Comparison of ENCODE assay signal across 21 cellular contexts in the genomic region with DNA sequence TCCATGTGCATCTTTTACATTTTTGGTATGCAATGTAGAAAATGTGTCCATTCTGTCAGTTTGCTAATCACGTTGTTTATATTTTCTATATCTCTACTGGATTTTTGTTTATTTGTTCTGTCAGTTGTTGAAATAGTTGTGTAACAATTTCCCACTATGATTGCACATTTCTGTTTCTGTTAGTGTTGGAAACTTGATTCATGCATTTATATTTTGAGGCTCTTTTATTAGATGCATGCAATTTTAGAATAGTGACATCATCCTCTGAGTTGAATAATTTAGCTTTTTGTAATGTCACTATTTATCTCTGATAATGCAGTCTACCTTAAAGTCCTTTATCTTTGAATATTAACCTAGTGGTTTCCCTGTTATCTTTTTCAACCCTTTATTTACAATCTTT. TPM values are rescaled to one million over a fixed set of nuclear protein-coding genes. Genes with fewer than 3 reads are reported as not detected.
A peak's percentile ranks its signal among the peaks of the same experiment; 100 is the strongest.
DNase-seq lines count a peak whose midpoint lies in the region; ATAC-seq, FAIRE-seq and TF ChIP-seq lines count a peak whose summit lies in the region.
"Had no signal": no experiment of that assay in that cellular context is flagged by ENCODE, and none has a peak within 500 bp of the region (broad histone marks: within the 10 kb centered on the region; RNA-seq: fewer than 3 reads in every experiment).

No MANE protein-coding gene starts in this region.

- H3K36me3 Mint-ChIP-seq in stimulated activated naive B cell treated with anti-CD40 and anti-IgM and Interleukin-4, amounts not matched to agents 10 μg/mL and 1 μg/mL and 100 μg/mL, for 72 hours = no peaks in the 10 kb centered on the region
- H3K36me3 Mint-ChIP-seq: CD8-positive, alpha-beta T cell had no signal

- H3K4me3 ChIP-seq in HepG2 (replicated peaks in 1 of 3; ENCODE audit: insufficient read depth in 1 of 3, low read depth in 2 of 3, low read length in 3 of 3) (no peak overlapping the region), right lobe of liver (no peak overlapping the region)
- H3K4me3 ChIP-seq: BLaER1, Peyer's patch had no signal

- no peaks in the 10 kb centered on the region for H3K4me1 Mint-ChIP-seq in stimulated activated naive B cell treated with anti-CD40 and anti-IgM and Interleukin-4, amounts not matched to agents 10 μg/mL and 1 μg/mL and 100 μg/mL, for 72 hours

- TF ChIP-seq CTCF in HepG2 (CRISPR knock-in tag; IDR thresholded peaks at IDR 0.05) (no peak), right lobe of liver (IDR thresholded peaks at IDR 0.05) (no peak)

- CTCF ChIA-PET in HepG2 (lab: Yijun Ruan, JAX; ENCODE audit: low intra/inter-chr PET ratio, low total read pairs) = no interaction called here

- peaks cover 16 to 32% of the 10 kb centered on the region in 2 donors for H3K27me3 Mint-ChIP-seq in stimulated activated naive B cell treated with anti-CD40 and anti-IgM and Interleukin-4, amounts not matched to agents 10 μg/mL and 1 μg/mL and 100 μg/mL, for 72 hours

- H3K27ac ChIP-seq in HepG2 (ENCODE audit: extremely low read length, insufficient read depth, low read length) (no peak overlapping the region), right lobe of liver (no peak overlapping the region)
- H3K27ac ChIP-seq: BLaER1, Peyer's patch had no signal

- DNase-seq in HepG2 (ENCODE audit: low spot score) = no peak
- no peak for DNase-seq in right lobe of liver
- peak; percentile 74 for DNase-seq in fibroblast of peridontal ligament (ENCODE audit: extremely low read depth)
- no peak for DNase-seq in stimulated activated naive B cell treated with anti-CD40 and anti-IgM and Interleukin-4, amounts not matched to agents 10 μg/mL and 1 μg/mL and 100 μg/mL, for 72 hours
- DNase-seq in stimulated activated CD4-positive, alpha-beta T cell treated with anti-CD3 and anti-CD28 coated beads, Interleukin-2, amount 100 ng/mL, for 48 hours = no peak
- no peak for DNase-seq in NCI-H2227 treated with DMSO at 0.1 percent for 48 hours (lab: John Stamatoyannopoulos, UW)
- DNase-seq in activated CD4-positive, CD25-positive, alpha-beta regulatory T cell treated with anti-CD3 and anti-CD28 coated beads, Interleukin-2, amount 50 U/mL, for 72 hours = no peak
- DNase-seq: Calu3; CD8-positive, alpha-beta T cell; GOT3; KG1; NCI-H1417 treated with DMSO at 0.1 percent for 48 hours; NCI-H1930; NCI-H446; NCI-H69; Peyer's patch had no signal

- H3K79me2 ChIP-seq in HepG2 (ENCODE audit: insufficient read depth, low read length) = no peaks in the 10 kb centered on the region

- in situ Hi-C loops in HepG2 (cut with HindIII; ENCODE audit: extremely low pct_ligation_motif_present, low pct_unique_long_range_greater_than_20kb) = no loop called here

- no peak overlapping the region for H3K4me2 ChIP-seq in HepG2 (ENCODE audit: low read depth, low read length)
- H3K4me2 ChIP-seq: BLaER1 had no signal

- no peaks in the 10 kb centered on the region for H4K20me1 ChIP-seq in HepG2 (ENCODE audit: insufficient read depth, low read length)
- H4K20me1 ChIP-seq: BLaER1 had no signal

- H3K27ac Mint-ChIP-seq in stimulated activated naive B cell treated with anti-CD40 and anti-IgM and Interleukin-4, amounts not matched to agents 10 μg/mL and 1 μg/mL and 100 μg/mL, for 72 hours = no peak overlapping the region
- H3K27ac Mint-ChIP-seq: CD8-positive, alpha-beta T cell had no signal

- H3K9me3 Mint-ChIP-seq in stimulated activated naive B cell treated with anti-CD40 and anti-IgM and Interleukin-4, amounts not matched to agents 10 μg/mL and 1 μg/mL and 100 μg/mL, for 72 hours = peaks cover 0 to 3% of the 10 kb centered on the region in 2 donors
- H3K9me3 Mint-ChIP-seq: CD8-positive, alpha-beta T cell had no signal

- POLR2A ChIA-PET in HepG2 (lab: Yijun Ruan, JAX) = no interaction called here

- FAIRE-seq in HepG2 (lab: Jason Lieb, UNC) (no peak), TTC549 (lab: Jason Lieb, UNC) (peak; percentile 71)
- FAIRE-seq: A204.1, GM12891 had no signal

- ATAC-seq in HepG2 (no peak), right lobe of liver (no peak)
- ATAC-seq in stimulated activated naive B cell treated with anti-CD40 and anti-IgM and Interleukin-4, amounts not matched to agents 10 μg/mL and 1 μg/mL and 100 μg/mL, for 72 hours (replicated peaks) = no peak
- ATAC-seq: CD8-positive, alpha-beta T cell had no signal

- 94% methylated on average over 1 of the region's 1 CpG for WGBS in HepG2 (ENCODE audit: low lambda C conversion rate)
- 20% methylated on average over 1 of the region's 1 CpG for WGBS in right lobe of liver (ENCODE audit: insufficient coverage, low coverage, low lambda C conversion rate, missing lambda C conversion rate)

- no peak overlapping the region for H2AFZ ChIP-seq in HepG2 (ENCODE audit: low read length)

- H3K27me3 ChIP-seq in HepG2 (ENCODE audit: control insufficient read depth in 1 of 2, insufficient read depth in 2 of 2, low read length in 2 of 2) (no peaks in the 10 kb centered on the region), right lobe of liver (no peaks in the 10 kb centered on the region)
- H3K27me3 ChIP-seq: BLaER1, Peyer's patch had no signal

- TF ChIP-seq RAD21 in HepG2 (CRISPR knock-in tag; IDR thresholded peaks at IDR 0.05) = no peak

- H3K36me3 ChIP-seq in HepG2 (replicated peaks in 1 of 2; ENCODE audit: control insufficient read depth in 1 of 2, insufficient read depth in 2 of 2, low read length in 2 of 2) = no peaks in the 10 kb centered on the region
- H3K36me3 ChIP-seq in right lobe of liver = no peaks in the 10 kb centered on the region
- H3K36me3 ChIP-seq: BLaER1, Peyer's patch had no signal

- no peak overlapping the region for H3K9ac ChIP-seq in HepG2 (ENCODE audit: insufficient read depth, low read depth, low read length)
- H3K9ac ChIP-seq: BLaER1 had no signal

- intact Hi-C loops in HepG2 (cut with micrococcal nuclease; ENCODE audit: unreplicated experiment) = no loop called here
- intact Hi-C loops in right lobe of liver (cut with DNase I) = no loop called here

- H3K4me1 ChIP-seq in HepG2 (ENCODE audit: insufficient read depth, low read length) = peaks cover 11% of the 10 kb centered on the region
- H3K4me1 ChIP-seq in right lobe of liver = peaks cover 0 to 19% (median 3%) of the 10 kb centered on the region in 4 donors
- H3K4me1 ChIP-seq: BLaER1, Peyer's patch had no signal

- H3K4me3 Mint-ChIP-seq in stimulated activated naive B cell treated with anti-CD40 and anti-IgM and Interleukin-4, amounts not matched to agents 10 μg/mL and 1 μg/mL and 100 μg/mL, for 72 hours = no peak overlapping the region
- H3K4me3 Mint-ChIP-seq: CD8-positive, alpha-beta T cell had no signal

- TF ChIP-seq EP300 in HepG2 (IDR thresholded peaks at IDR 0.05; ENCODE audit: low read depth in 2 of 2, low read length in 2 of 2) = no peak
- TF ChIP-seq EP300 in HepG2 (CRISPR knock-in tag; IDR thresholded peaks at IDR 0.05; ENCODE audit: borderline replicate concordance) = no peak

- no TSS peak for BruUV-seq in HepG2 (replicated peaks; lab: Mats Ljungman, UMichigan)

- H3K9me3 ChIP-seq in HepG2 (ENCODE audit: low read length) (no peaks in the 10 kb centered on the region), right lobe of liver (no peaks in the 10 kb centered on the region)
- H3K9me3 ChIP-seq: Peyer's patch had no signal

- TF ChIP-seq POLR2A in HepG2 (IDR thresholded peaks at IDR 0.05; ENCODE audit: insufficient read depth in 1 of 2, low read depth in 2 of 2, low read length in 2 of 2) = no peak
- no peak for TF ChIP-seq POLR2A in right lobe of liver (IDR thresholded peaks at IDR 0.05)

RNA-seq across cellular contexts. Expression of gene LECT2, which starts 25.9 kb away (rescaled TPM):
- total RNA-seq in HepG2 (2016; rRNA removed; fragmentation: Illumina TruSeq; extraction: Trizol) = not detected in 2 replicates
- not detected in 2 replicates for total RNA-seq in HepG2 (2016; cell fraction: cytosol; rRNA removed; fragmentation: Illumina TruSeq; extraction: Trizol; ENCODE audit: low read depth)
- 0.11 and 0.27 TPM in 2 replicates for total RNA-seq in HepG2 (2016; cell fraction: insoluble cytoplasmic fraction; rRNA removed; fragmentation: Illumina TruSeq; extraction: Trizol)
- not detected in 2 replicates for total RNA-seq in HepG2 (2016; cell fraction: membrane; rRNA removed; fragmentation: Illumina TruSeq; extraction: Trizol)
- not detected in 2 replicates for total RNA-seq in HepG2 (2016; cell fraction: nucleus; rRNA removed; fragmentation: Illumina TruSeq; extraction: Trizol)
- polyA plus RNA-seq in HepG2 (2011; rRNA removed) = not detected in 2 replicates
- not detected in 2 replicates for polyA plus RNA-seq in HepG2 (2011; cell fraction: cytosol; rRNA removed)
- 0.26 TPM in 1 of 2 replicates, not detected in the other for polyA plus RNA-seq in HepG2 (2011; cell fraction: nucleus; rRNA removed)
- 1.2 and 1.7 TPM in 2 replicates for polyA plus RNA-seq in HepG2 (2012)
- not detected in 2 replicates for polyA plus RNA-seq in HepG2 (2016; cell fraction: cytosol; fragmentation: Illumina TruSeq; extraction: Trizol; ENCODE audit: low read depth)
- polyA plus RNA-seq in HepG2 (2016; cell fraction: insoluble cytoplasmic fraction; fragmentation: Illumina TruSeq; extraction: Trizol; ENCODE audit: low read depth) = not detected in 2 replicates
- polyA plus RNA-seq in HepG2 (2016; cell fraction: membrane; fragmentation: Illumina TruSeq; extraction: Trizol; ENCODE audit: low read depth) = not detected in 2 replicates
- polyA plus RNA-seq in HepG2 (2016; cell fraction: nucleus; fragmentation: Illumina TruSeq; extraction: Trizol; ENCODE audit: insufficient read depth, low read depth) = not detected in 2 replicates
- polyA minus RNA-seq in HepG2 (2011; rRNA and poly(A)+ RNA removed; ENCODE audit: low replicate concordance) = not detected in 2 replicates
- not detected in 2 replicates for polyA minus RNA-seq in HepG2 (2011; cell fraction: cytosol; rRNA and poly(A)+ RNA removed)
- polyA minus RNA-seq in HepG2 (2011; cell fraction: nucleus; rRNA and poly(A)+ RNA removed) = not detected in 2 replicates
- 10 to 100 TPM in 5 of 6 experiments, 1 to 10 TPM in 1; 6.0 to 66.7 (median 43.7) TPM for total RNA-seq in right lobe of liver
- total RNA-seq: Calu3; CD8-positive, alpha-beta T cell; Peyer's patch; SK-MEL-5 had no signal

RNA-seq across cellular contexts. Expression of gene TGFBI, which starts 48.1 kb away (rescaled TPM):
- total RNA-seq in HepG2 (2016; rRNA removed; fragmentation: Illumina TruSeq; extraction: Trizol) (138 and 275 TPM in 2 replicates), right lobe of liver (100 to 1,000 TPM in 3 of 6 experiments, 10 to 100 TPM in 3; 30.7 to 143 (median 87.2) TPM)
- 50.3 and 55.8 TPM in 2 replicates for total RNA-seq in HepG2 (2016; cell fraction: cytosol; rRNA removed; fragmentation: Illumina TruSeq; extraction: Trizol; ENCODE audit: low read depth)
- 131 and 276 TPM in 2 replicates for total RNA-seq in HepG2 (2016; cell fraction: insoluble cytoplasmic fraction; rRNA removed; fragmentation: Illumina TruSeq; extraction: Trizol)
- 113 and 131 TPM in 2 replicates for total RNA-seq in HepG2 (2016; cell fraction: membrane; rRNA removed; fragmentation: Illumina TruSeq; extraction: Trizol)
- 247 and 314 TPM in 2 replicates for total RNA-seq in HepG2 (2016; cell fraction: nucleus; rRNA removed; fragmentation: Illumina TruSeq; extraction: Trizol)
- polyA plus RNA-seq in HepG2 (2011; rRNA removed) = 441 and 457 TPM in 2 replicates
- polyA plus RNA-seq in HepG2 (2011; cell fraction: cytosol; rRNA removed) = 304 and 337 TPM in 2 replicates
- polyA plus RNA-seq in HepG2 (2011; cell fraction: nucleus; rRNA removed) = 658 and 897 TPM in 2 replicates
- 309 and 371 TPM in 2 replicates for polyA plus RNA-seq in HepG2 (2012)
- 43.1 and 46.7 TPM in 2 replicates for polyA plus RNA-seq in HepG2 (2016; cell fraction: cytosol; fragmentation: Illumina TruSeq; extraction: Trizol; ENCODE audit: low read depth)
- 120 and 134 TPM in 2 replicates for polyA plus RNA-seq in HepG2 (2016; cell fraction: insoluble cytoplasmic fraction; fragmentation: Illumina TruSeq; extraction: Trizol; ENCODE audit: low read depth)
- polyA plus RNA-seq in HepG2 (2016; cell fraction: membrane; fragmentation: Illumina TruSeq; extraction: Trizol; ENCODE audit: low read depth) = 83.1 and 98.3 TPM in 2 replicates
- 385 and 414 TPM in 2 replicates for polyA plus RNA-seq in HepG2 (2016; cell fraction: nucleus; fragmentation: Illumina TruSeq; extraction: Trizol; ENCODE audit: insufficient read depth, low read depth)
- 25.5 and 364 TPM in 2 replicates for polyA minus RNA-seq in HepG2 (2011; rRNA and poly(A)+ RNA removed; ENCODE audit: low replicate concordance)
- 249 and 302 TPM in 2 replicates for polyA minus RNA-seq in HepG2 (2011; cell fraction: cytosol; rRNA and poly(A)+ RNA removed)
- polyA minus RNA-seq in HepG2 (2011; cell fraction: nucleus; rRNA and poly(A)+ RNA removed) = 204 and 216 TPM in 2 replicates

Comparison
In these comparisons a context has a peak if more than half of its experiments do, and no peak if none do; other contexts are left out.
1. RNA of gene LECT2, which starts 25.9 kb away (total RNA-seq): 6.0 to 66.7 TPM in right lobe of liver; 0.11 to 0.27 TPM in HepG2; every median in the first group is over 4 times any median in the second.